ENCODE assay signal across 21 cellular contexts in genomic region chr13:107842562-107843180, GRCh38.
DNase-seq lines count a peak whose midpoint lies in the region; ATAC-seq, FAIRE-seq and TF ChIP-seq lines count a peak whose summit lies in the region.
"Had no signal": no experiment of that assay in that cellular context is flagged by ENCODE, and none has a peak within 500 bp of the region (broad histone marks: within the 10 kb centered on the region; RNA-seq: fewer than 3 reads in every experiment).

No MANE protein-coding gene starts in this region.

- no peak overlapping the region for H3K9ac ChIP-seq in astrocyte (ENCODE audit: low read length)
- no peak overlapping the region for H3K9ac ChIP-seq in iPS-15b (ENCODE audit: low read depth, low read length)

- peaks cover 2% of the 10 kb centered on the region for H3K79me2 ChIP-seq in astrocyte (ENCODE audit: insufficient read depth, low read length)

- H3K27me3 Mint-ChIP-seq in astrocyte (ENCODE audit: low read depth, unreplicated experiment): no peaks in the 10 kb centered on the region
- H3K27me3 Mint-ChIP-seq: brain; CD4-positive, CD25-positive, alpha-beta regulatory T cell had no signal

- ATAC-seq in GM21367 (IDR thresholded peaks at IDR 0.05; ENCODE audit: unreplicated experiment): no peak
- ATAC-seq: A549, left lung, right cardiac atrium had no signal

- no peaks in the 10 kb centered on the region for H3K9me3 ChIP-seq in astrocyte (ENCODE audit: insufficient read depth, low read depth, low read length)
- H3K9me3 ChIP-seq in iPS-15b (ENCODE audit: control insufficient read depth, insufficient read depth, low read length): no peaks in the 10 kb centered on the region
- no peaks in the 10 kb centered on the region for H3K9me3 ChIP-seq in adrenal gland (replicated peaks in 1 of 3)
- H3K9me3 ChIP-seq: A549, left lung, neutrophil, stomach had no signal

- WGBS in adrenal gland, 4 donors: 29 to 35% (median 32%) methylated on average over 3 of the region's 3 CpGs

- no peaks in the 10 kb centered on the region for H3K36me3 ChIP-seq in astrocyte (ENCODE audit: insufficient read depth, low read length)
- H3K36me3 ChIP-seq in iPS-15b (ENCODE audit: control insufficient read depth, insufficient read depth, low read length): no peaks in the 10 kb centered on the region
- H3K36me3 ChIP-seq in adrenal gland (replicated peaks in 1 of 2): no peaks in the 10 kb centered on the region
- H3K36me3 ChIP-seq: left lung, neutrophil, stomach had no signal

- peak; percentile 80 for DNase-seq in ACHN
- peak; percentile 32 for DNase-seq in NCI-H460 (ENCODE audit: extremely low read depth, low read depth)
- DNase-seq in astrocyte (ENCODE audit: low read depth): peak; percentile 76
- DNase-seq in adrenal gland: no peak
- no peak for DNase-seq in stimulated activated CD4-positive, alpha-beta T cell treated with anti-CD3 and anti-CD28 coated beads, Interleukin-12 subunit alpha, Interleukin-12 subunit beta, amount 100 ng/mL, for 4 hours
- no peak for DNase-seq in GM12891 (ENCODE audit: insufficient read length, low spot score)
- DNase-seq: activated CD4-positive, alpha-beta T cell treated with anti-CD3 and anti-CD28 coated beads for 4 hours; activated CD8-positive, alpha-beta memory T cell treated with anti-CD3 and anti-CD28 coated beads, Interleukin-2, amount 50 U/mL, for 4 hours; activated naive CD4-positive, alpha-beta T cell treated with Interleukin-2 at 50 U/mL for 16 hours; CD4-positive, CD25-positive, alpha-beta regulatory T cell; DMS79 treated with DMSO at 0.1 percent for 48 hours; left lung; NCI-H187 treated with DMSO at 0.1 percent for 48 hours; NCI-H446; right cardiac atrium; stomach had no signal

- no peaks in the 10 kb centered on the region for H3K27me3 ChIP-seq in astrocyte (ENCODE audit: insufficient read depth, low read length)
- no peaks in the 10 kb centered on the region for H3K27me3 ChIP-seq in iPS-15b (ENCODE audit: control insufficient read depth, insufficient read depth, low read length)
- no peaks in the 10 kb centered on the region for H3K27me3 ChIP-seq in adrenal gland
- H3K27me3 ChIP-seq: left lung, neutrophil, stomach had no signal

- in situ Hi-C loops in ACHN (cut with HindIII; ENCODE audit: low pct_ligation_motif_present, low pct_unique_long_range_greater_than_20kb, low sequenced_read_pairs): no loop called here

- H3K36me3 Mint-ChIP-seq in astrocyte (ENCODE audit: low read depth, unreplicated experiment): no peaks in the 10 kb centered on the region
- H3K36me3 Mint-ChIP-seq: brain; CD4-positive, CD25-positive, alpha-beta regulatory T cell had no signal

- peaks cover 31% of the 10 kb centered on the region for H3K4me1 Mint-ChIP-seq in astrocyte (ENCODE audit: low read depth, unreplicated experiment)
- H3K4me1 Mint-ChIP-seq: CD4-positive, CD25-positive, alpha-beta regulatory T cell had no signal

- no peak overlapping the region for H2AFZ ChIP-seq in astrocyte (ENCODE audit: low read depth, low read length)

- intact Hi-C loops in adrenal gland (cut with DNase I): no loop called here

- H3K9me3 Mint-ChIP-seq in astrocyte (ENCODE audit: unreplicated experiment): no peaks in the 10 kb centered on the region
- H3K9me3 Mint-ChIP-seq: brain had no signal

- H3K27ac Mint-ChIP-seq in astrocyte (ENCODE audit: unreplicated experiment): peak overlapping the region; percentile 95
- H3K27ac Mint-ChIP-seq: brain; CD4-positive, CD25-positive, alpha-beta regulatory T cell had no signal

- H3K27ac ChIP-seq in astrocyte (ENCODE audit: low read depth, low read length): no peak overlapping the region
- no peak overlapping the region for H3K27ac ChIP-seq in adrenal gland
- H3K27ac ChIP-seq: A549, left lung, neutrophil, stomach had no signal

- no peaks in the 10 kb centered on the region for H4K20me1 ChIP-seq in astrocyte (ENCODE audit: insufficient read depth, low read length)

- TF ChIP-seq POLR2A in adrenal gland (IDR thresholded peaks at IDR 0.05) (no peak), GM12891 (IDR thresholded peaks at IDR 0.05; ENCODE audit: low read depth, low read length) (no peak)

- FAIRE-seq in astrocyte (lab: Jason Lieb, UNC) (no peak), GM12891 (lab: Jason Lieb, UNC) (no peak)
- FAIRE-seq: A549 had no signal

- H3K4me1 ChIP-seq in astrocyte (ENCODE audit: insufficient read depth, low read length) (peaks cover 4% of the 10 kb centered on the region), iPS-15b (ENCODE audit: control insufficient read depth, insufficient read depth, low read length) (peaks cover 38% of the 10 kb centered on the region), adrenal gland (replicated peaks in 1 of 2) (no peaks in the 10 kb centered on the region)
- H3K4me1 ChIP-seq: A549, left lung, stomach had no signal

- TF ChIP-seq CTCF in astrocyte (IDR thresholded peaks at IDR 0.05; ENCODE audit: insufficient read depth, low read depth, low read length) (no peak), adrenal gland (IDR thresholded peaks at IDR 0.05) (no peak)

- H3K4me2 ChIP-seq in astrocyte (ENCODE audit: low read length): peak overlapping the region; percentile 63
- H3K4me2 ChIP-seq: A549 had no signal

- H3K4me3 Mint-ChIP-seq in astrocyte (ENCODE audit: unreplicated experiment): no peak overlapping the region
- H3K4me3 Mint-ChIP-seq: brain; CD4-positive, CD25-positive, alpha-beta regulatory T cell had no signal

- H3K4me3 ChIP-seq in astrocyte (ENCODE audit: insufficient read depth, low read depth, low read length) (no peak overlapping the region), iPS-15b (ENCODE audit: low read depth, low read length) (peak overlapping the region; percentile 2), adrenal gland (no peak overlapping the region)
- H3K4me3 ChIP-seq: A549, left lung, stomach had no signal

TF ChIP-seq in GM12891, 5 proteins besides CTCF, POLR2A, EP300 and RAD21:
- TF ChIP-seq POU2F2 (IDR thresholded peaks at IDR 0.05; ENCODE audit: low read depth, low read length): no peak

Comparison
In these comparisons a context has a peak if more than half of its experiments do, and no peak if none do; other contexts are left out.
1. DNase-seq: peak in ACHN (single experiment), NCI-H460 (single experiment) and astrocyte (single experiment); none in adrenal gland (0 of 7), stimulated activated CD4-positive, alpha-beta T cell treated with anti-CD3 and anti-CD28 coated beads, Interleukin-12 subunit alpha, Interleukin-12 subunit beta, amount 100 ng/mL, for 4 hours (single experiment) and GM12891 (single experiment).